21 cellular contexts compared by ENCODE assay signal in the genomic region with DNA sequence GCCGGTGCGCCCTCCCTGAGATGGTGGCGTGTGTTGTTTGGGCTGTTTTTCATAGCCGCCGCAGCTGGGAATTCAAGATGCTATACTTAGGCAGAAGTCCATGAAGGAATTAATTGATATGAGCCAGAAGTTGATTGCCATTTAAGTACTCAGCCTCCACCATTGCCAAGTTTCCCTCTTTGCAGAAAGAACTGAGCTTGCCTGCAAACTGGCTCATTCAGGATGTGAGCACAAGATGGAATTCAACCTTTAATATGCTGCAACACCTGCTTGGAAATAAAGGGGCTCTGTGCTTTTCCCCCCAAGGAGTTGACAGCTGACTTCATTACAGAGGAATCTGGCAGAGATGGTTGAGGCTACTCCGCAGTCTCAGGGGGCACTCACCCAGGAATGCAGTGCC.
DNase-seq lines count a peak whose midpoint lies in the region; ATAC-seq and TF ChIP-seq lines count a peak whose summit lies in the region.
"Had no signal": no experiment of that assay in that cellular context is flagged by ENCODE, and none has a peak within 500 bp of the region (broad histone marks: within the 10 kb centered on the region; RNA-seq: fewer than 3 reads in every experiment).

No MANE protein-coding gene starts in this region.

- peaks cover 20% of the 10 kb centered on the region for H3K36me3 Mint-ChIP-seq in neural progenitor cell
- no peaks in the 10 kb centered on the region for H3K36me3 Mint-ChIP-seq in stimulated activated effector memory CD8-positive, alpha-beta T cell treated with anti-CD3 and anti-CD28 coated beads, Interleukin-12 subunit alpha, Interleukin-12 subunit beta, amount 100 ng/mL, for 72 hours
- H3K36me3 Mint-ChIP-seq: T-cell had no signal

- H3K27me3 Mint-ChIP-seq in neural progenitor cell (ENCODE audit: insufficient read depth, low read depth), result no peaks in the 10 kb centered on the region
- H3K27me3 Mint-ChIP-seq: T-cell had no signal

- H3K4me3 ChIP-seq in vagina (no peak overlapping the region), neural progenitor cell (no peak overlapping the region)
- H3K4me3 ChIP-seq: MG63, SK-N-MC had no signal

- no peaks in the 10 kb centered on the region for H4K20me1 ChIP-seq in neural progenitor cell (ENCODE audit: low read depth)

- H3K36me3 ChIP-seq in vagina, result no peaks in the 10 kb centered on the region
- peaks cover 6% of the 10 kb centered on the region for H3K36me3 ChIP-seq in neural progenitor cell
- H3K36me3 ChIP-seq: MG63 had no signal

- H3K4me1 ChIP-seq in vagina (no peaks in the 10 kb centered on the region), neural progenitor cell (peaks cover 6% of the 10 kb centered on the region)

- no peak overlapping the region for H3K4me3 Mint-ChIP-seq in neural progenitor cell
- H3K4me3 Mint-ChIP-seq in stimulated activated effector memory CD8-positive, alpha-beta T cell treated with anti-CD3 and anti-CD28 coated beads, Interleukin-12 subunit alpha, Interleukin-12 subunit beta, amount 100 ng/mL, for 72 hours, result no peak overlapping the region
- H3K4me3 Mint-ChIP-seq: T-cell had no signal

- ATAC-seq in stimulated activated effector memory CD8-positive, alpha-beta T cell treated with anti-CD3 and anti-CD28 coated beads, Interleukin-12 subunit alpha, Interleukin-12 subunit beta, amount 100 ng/mL, for 72 hours, result no peak
- ATAC-seq: T-cell had no signal

- H3K27me3 ChIP-seq in vagina (no peaks in the 10 kb centered on the region), neural progenitor cell (no peaks in the 10 kb centered on the region)
- H3K27me3 ChIP-seq: MG63 had no signal

- H3K9me3 Mint-ChIP-seq in neural progenitor cell, result peaks cover under 1% of the 10 kb centered on the region
- no peaks in the 10 kb centered on the region for H3K9me3 Mint-ChIP-seq in stimulated activated effector memory CD8-positive, alpha-beta T cell treated with anti-CD3 and anti-CD28 coated beads, Interleukin-12 subunit alpha, Interleukin-12 subunit beta, amount 100 ng/mL, for 72 hours
- H3K9me3 Mint-ChIP-seq: T-cell had no signal

- H3K9me3 ChIP-seq in vagina (no peaks in the 10 kb centered on the region), neural progenitor cell (ENCODE audit: low read depth) (no peaks in the 10 kb centered on the region)
- H3K9me3 ChIP-seq: MG63 had no signal

- H3K79me2 ChIP-seq in neural progenitor cell (ENCODE audit: low read depth), result no peaks in the 10 kb centered on the region

- H3F3A ChIP-seq in neural progenitor cell (ENCODE audit: low read depth), result peaks cover 7% of the 10 kb centered on the region

- H3K4me1 Mint-ChIP-seq in neural progenitor cell, result peaks cover 4% of the 10 kb centered on the region
- H3K4me1 Mint-ChIP-seq in stimulated activated effector memory CD8-positive, alpha-beta T cell treated with anti-CD3 and anti-CD28 coated beads, Interleukin-12 subunit alpha, Interleukin-12 subunit beta, amount 100 ng/mL, for 72 hours, result no peaks in the 10 kb centered on the region
- H3K4me1 Mint-ChIP-seq: T-cell had no signal

- no peak overlapping the region for H3K27ac Mint-ChIP-seq in neural progenitor cell
- H3K27ac Mint-ChIP-seq in stimulated activated effector memory CD8-positive, alpha-beta T cell treated with anti-CD3 and anti-CD28 coated beads, Interleukin-12 subunit alpha, Interleukin-12 subunit beta, amount 100 ng/mL, for 72 hours, result no peak overlapping the region
- H3K27ac Mint-ChIP-seq: T-cell had no signal

- no peak for TF ChIP-seq POLR2A in vagina (IDR thresholded peaks at IDR 0.05)

- intact Hi-C loops in vagina (cut with DNase I), result no loop called here

- DNase-seq in DMS79 (lab: John Stamatoyannopoulos, UW), result peak; percentile 97
- DNase-seq in HT1080 (ENCODE audit: low read depth), result peak; percentile 32
- peak; percentile 13 for DNase-seq in astrocyte of the hippocampus (ENCODE audit: low read depth, low spot score)
- peak; percentile 59 for DNase-seq in pons (ENCODE audit: low spot score)
- no peak for DNase-seq in vagina (ENCODE audit: extremely low spot score in 2 of 2)
- no peak for DNase-seq in neural progenitor cell (ENCODE audit: low spot score)
- DNase-seq in stimulated activated effector memory CD8-positive, alpha-beta T cell treated with anti-CD3 and anti-CD28 coated beads, Interleukin-12 subunit alpha, Interleukin-12 subunit beta, amount 100 ng/mL, for 72 hours (ENCODE audit: low spot score in 2 of 2), result no peak
- DNase-seq: ACHN, AML-193, GF-D8, H7, IMR-90, MG63, NCI-H1048, NCI-H1694, NCI-H2081 treated with DMSO at 0.1 percent for 48 hours, NCI-H226, NCI-H526, Right ventricle myocardium superior, T-cell had no signal

- H2AFZ ChIP-seq in neural progenitor cell (replicated peaks), result no peak overlapping the region

- H3K27ac ChIP-seq in vagina, result no peak overlapping the region
- H3K27ac ChIP-seq in neural progenitor cell, result no peak overlapping the region
- H3K27ac ChIP-seq: SK-N-MC had no signal

- no peak overlapping the region for H3K4me2 ChIP-seq in neural progenitor cell

- H3K9ac ChIP-seq in neural progenitor cell, result no peak overlapping the region

- TF ChIP-seq CTCF in vagina (IDR thresholded peaks at IDR 0.05) (no peak), neural progenitor cell (IDR thresholded peaks at IDR 0.05) (no peak)

Comparison
In these comparisons a context has a peak if more than half of its experiments do, and no peak if none do; other contexts are left out.
1. DNase-seq: peak in DMS79 (single experiment), HT1080 (single experiment), astrocyte of the hippocampus (single experiment) and pons (single experiment); none in vagina (0 of 2), neural progenitor cell (single experiment) and stimulated activated effector memory CD8-positive, alpha-beta T cell treated with anti-CD3 and anti-CD28 coated beads, Interleukin-12 subunit alpha, Interleukin-12 subunit beta, amount 100 ng/mL, for 72 hours (0 of 2).